ENCODE assay signal across 14 cellular contexts in the genomic region with DNA sequence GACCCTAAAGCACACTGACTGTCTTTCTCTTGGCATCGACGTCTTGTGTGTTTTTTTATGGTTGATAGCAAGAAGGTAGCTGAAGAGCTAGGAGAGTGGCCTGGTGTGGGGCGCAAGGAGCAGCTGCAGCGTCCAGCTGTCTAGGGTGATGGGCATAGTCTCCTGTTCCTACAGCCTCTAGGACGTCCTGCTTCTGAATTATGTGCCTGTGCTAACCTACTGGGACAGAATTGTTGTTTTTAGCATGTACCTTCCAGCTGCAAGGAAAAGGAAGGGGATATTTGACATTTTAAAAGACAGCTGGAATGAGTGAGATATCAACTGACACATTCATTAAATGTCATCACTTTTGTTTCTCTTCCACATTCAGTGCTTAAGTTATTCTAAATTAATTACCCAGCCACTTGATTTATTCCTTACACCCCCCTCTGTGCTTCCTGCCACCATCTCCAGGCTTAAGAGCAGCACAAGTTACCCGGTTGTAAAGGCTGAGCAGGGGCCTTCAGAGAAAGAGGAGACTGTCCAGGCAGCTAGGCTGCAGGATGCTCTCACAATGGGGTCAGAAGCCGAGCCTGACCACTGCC.
"Had no signal": no experiment of that assay in that cellular context is flagged by ENCODE, and none has a peak within 500 bp of the region (broad histone marks: within the 10 kb centered on the region; RNA-seq: fewer than 3 reads in every experiment).

No MANE protein-coding gene starts in this region.

- H3K9me3 ChIP-seq: left lung, transverse colon had no signal

- H3K27ac ChIP-seq: brain microvascular endothelial cell, left lung, transverse colon had no signal

- H3K27ac Mint-ChIP-seq: activated CD4-positive, alpha-beta T cell treated with anti-CD3 and anti-CD28 coated beads, Interleukin-2, amount 10 ng/mL, durations not matched to agents 7 days and 5 days; endodermal cell had no signal

- H3K9me3 Mint-ChIP-seq: activated CD4-positive, alpha-beta T cell treated with anti-CD3 and anti-CD28 coated beads, Interleukin-2, amount 10 ng/mL, durations not matched to agents 7 days and 5 days had no signal

- DNase-seq: activated CD4-positive, alpha-beta T cell treated with anti-CD3 and anti-CD28 coated beads, Interleukin-2, amount 10 ng/mL, durations not matched to agents 7 days and 5 days; activated CD8-positive, alpha-beta memory T cell treated with anti-CD3 and anti-CD28 coated beads for 24 hours; activated naive CD4-positive, alpha-beta T cell; brain microvascular endothelial cell; cerebellar nuclear complex; erythroblast; stimulated activated CD4-positive, alpha-beta T cell treated with anti-CD3 and anti-CD28 coated beads, Interleukin-4, amount 100 ng/mL, for 24 hours; stimulated activated naive CD4-positive, alpha-beta T cell had no signal

- H3K4me3 Mint-ChIP-seq: activated CD4-positive, alpha-beta T cell treated with anti-CD3 and anti-CD28 coated beads, Interleukin-2, amount 10 ng/mL, durations not matched to agents 7 days and 5 days; endodermal cell; neural crest cell had no signal

- H3K27me3 ChIP-seq: dorsolateral prefrontal cortex, left lung, transverse colon had no signal

- H3K4me3 ChIP-seq: dorsolateral prefrontal cortex, left lung, skin epidermis, transverse colon had no signal

- H3K36me3 ChIP-seq: brain microvascular endothelial cell, left lung, transverse colon had no signal
